In genomic region chr6:89035252-89036106, GRCh38 we compare ENCODE assay signal across 9 cellular contexts. TPM values are rescaled to one million over a fixed set of nuclear protein-coding genes. Genes with fewer than 3 reads are reported as not detected.
DNase-seq lines count a peak whose midpoint lies in the region; ATAC-seq, FAIRE-seq and TF ChIP-seq lines count a peak whose summit lies in the region.
"Had no signal": no experiment of that assay in that cellular context is flagged by ENCODE, and none has a peak within 500 bp of the region (broad histone marks: within the 10 kb centered on the region; RNA-seq: fewer than 3 reads in every experiment).

No MANE protein-coding gene starts in this region.

- WGBS in hepatocyte (ENCODE audit: low lambda C conversion rate, missing lambda C conversion rate), result 33% methylated on average over 14 of the region's 14 CpGs
- 24 to 39% (median 29%) methylated on average over 14 of the region's 14 CpGs for WGBS in small intestine, 3 donors

- peaks cover 2% of the 10 kb centered on the region for H3K4me1 Mint-ChIP-seq in activated CD8-positive, alpha-beta memory T cell treated with anti-CD3 and anti-CD28 coated beads, Interleukin-2, amount 10 ng/mL, durations not matched to agents 7 days and 5 days
- H3K4me1 Mint-ChIP-seq in activated naive CD8-positive, alpha-beta T cell treated with anti-CD3 and anti-CD28 coated beads for 36 hours, result no peaks in the 10 kb centered on the region

- no peaks in the 10 kb centered on the region for H4K20me1 ChIP-seq in hepatocyte (ENCODE audit: insufficient read depth, poor library complexity, severe bottlenecking)

- no peak for ATAC-seq in HG03378 (IDR thresholded peaks at IDR 0.05; ENCODE audit: unreplicated experiment)
- ATAC-seq in activated CD8-positive, alpha-beta memory T cell treated with anti-CD3 and anti-CD28 coated beads, Interleukin-2, amount 10 ng/mL, durations not matched to agents 7 days and 5 days, result no peak
- ATAC-seq in HG02938 (IDR thresholded peaks at IDR 0.05; ENCODE audit: unreplicated experiment), result no peak

- H3K27me3 ChIP-seq in hepatocyte (no peaks in the 10 kb centered on the region), small intestine (ENCODE audit: control insufficient read depth in 2 of 2, insufficient read depth in 2 of 2, low read length in 2 of 2) (no peaks in the 10 kb centered on the region)

- CTCF ChIA-PET in activated CD8-positive, alpha-beta memory T cell treated with anti-CD3 and anti-CD28 coated beads, Interleukin-2, amount 10 ng/mL, durations not matched to agents 7 days and 5 days (lab: Charles Lee), result no interaction called here

- no peaks in the 10 kb centered on the region for H3K9me2 ChIP-seq in hepatocyte (replicated peaks; ENCODE audit: insufficient read depth)

- FAIRE-seq in small intestine (lab: Jason Lieb, UNC), result peak; percentile 67

- H3K27me3 Mint-ChIP-seq in activated CD8-positive, alpha-beta memory T cell treated with anti-CD3 and anti-CD28 coated beads, Interleukin-2, amount 10 ng/mL, durations not matched to agents 7 days and 5 days, result no peaks in the 10 kb centered on the region
- H3K27me3 Mint-ChIP-seq in activated naive CD8-positive, alpha-beta T cell treated with anti-CD3 and anti-CD28 coated beads for 36 hours, result no peaks in the 10 kb centered on the region

- no peak overlapping the region for H3K4me3 Mint-ChIP-seq in activated CD8-positive, alpha-beta memory T cell treated with anti-CD3 and anti-CD28 coated beads, Interleukin-2, amount 10 ng/mL, durations not matched to agents 7 days and 5 days
- no peak overlapping the region for H3K4me3 Mint-ChIP-seq in activated naive CD8-positive, alpha-beta T cell treated with anti-CD3 and anti-CD28 coated beads for 36 hours

- H3K79me2 ChIP-seq in hepatocyte, result no peaks in the 10 kb centered on the region

- no peak overlapping the region for H2AFZ ChIP-seq in hepatocyte

- H3K4me1 ChIP-seq in hepatocyte (ENCODE audit: insufficient read depth), result peaks cover 19% of the 10 kb centered on the region
- peaks cover 7 to 9% of the 10 kb centered on the region in 2 donors for H3K4me1 ChIP-seq in small intestine (ENCODE audit: control insufficient read depth in 2 of 2, insufficient read depth in 1 of 2, low read depth in 1 of 2, low read length in 1 of 2)

- H3K36me3 Mint-ChIP-seq in activated CD8-positive, alpha-beta memory T cell treated with anti-CD3 and anti-CD28 coated beads, Interleukin-2, amount 10 ng/mL, durations not matched to agents 7 days and 5 days, result peaks cover 6% of the 10 kb centered on the region
- H3K36me3 Mint-ChIP-seq in activated naive CD8-positive, alpha-beta T cell treated with anti-CD3 and anti-CD28 coated beads for 36 hours, result peaks cover 11% of the 10 kb centered on the region

- DNase-seq in HT-29 (ENCODE audit: low spot score) (peak; percentile 73), hepatocyte (ENCODE audit: low spot score) (peak; percentile 90), small intestine (peak; percentile 97)
- no peak for DNase-seq in activated CD8-positive, alpha-beta memory T cell treated with anti-CD3 and anti-CD28 coated beads, Interleukin-2, amount 10 ng/mL, durations not matched to agents 7 days and 5 days
- no peak for DNase-seq in activated naive CD8-positive, alpha-beta T cell treated with anti-CD3 and anti-CD28 coated beads for 36 hours

- H3K4me2 ChIP-seq in hepatocyte, result peak overlapping the region; percentile 65
- H3K4me2 ChIP-seq: KMS-11 had no signal

- TF ChIP-seq CTCF in WI38 (IDR thresholded peaks at IDR 0.05; ENCODE audit: low read depth, low read length) (no peak), hepatocyte (IDR thresholded peaks at IDR 0.05; ENCODE audit: poor library complexity) (no peak)

- peak overlapping the region; percentile 96 for H3K27ac ChIP-seq in hepatocyte
- peak overlapping the region; percentile 92 to 93 for H3K27ac ChIP-seq in small intestine (ENCODE audit: low read depth in 1 of 2, low read length in 1 of 2)
- H3K27ac ChIP-seq: KMS-11 had no signal

- H3K36me3 ChIP-seq in hepatocyte (replicated peaks; ENCODE audit: insufficient read depth, low read depth) (no peaks in the 10 kb centered on the region), small intestine (ENCODE audit: control insufficient read depth in 2 of 2, insufficient read depth in 2 of 2, low read length in 2 of 2) (no peaks in the 10 kb centered on the region)

- peaks cover 13% of the 10 kb centered on the region for H3K9me3 Mint-ChIP-seq in activated CD8-positive, alpha-beta memory T cell treated with anti-CD3 and anti-CD28 coated beads, Interleukin-2, amount 10 ng/mL, durations not matched to agents 7 days and 5 days (ENCODE audit: low read depth)
- H3K9me3 Mint-ChIP-seq in activated naive CD8-positive, alpha-beta T cell treated with anti-CD3 and anti-CD28 coated beads for 36 hours, result peaks cover 24% of the 10 kb centered on the region

- H3K9me3 ChIP-seq in hepatocyte (ENCODE audit: low read depth) (no peaks in the 10 kb centered on the region), small intestine (ENCODE audit: control insufficient read depth, low read depth) (no peaks in the 10 kb centered on the region)

- no peak overlapping the region for H3K27ac Mint-ChIP-seq in activated CD8-positive, alpha-beta memory T cell treated with anti-CD3 and anti-CD28 coated beads, Interleukin-2, amount 10 ng/mL, durations not matched to agents 7 days and 5 days
- no peak overlapping the region for H3K27ac Mint-ChIP-seq in activated naive CD8-positive, alpha-beta T cell treated with anti-CD3 and anti-CD28 coated beads for 36 hours

- H3K4me3 ChIP-seq in WI38 (ENCODE audit: low read depth, low read length), result peak overlapping the region; percentile 44
- H3K4me3 ChIP-seq in hepatocyte, result no peak overlapping the region
- H3K4me3 ChIP-seq in small intestine (ENCODE audit: low read depth in 1 of 2, low read length in 2 of 2), result no peak overlapping the region

RNA-seq across cellular contexts. Expression of gene PNRC1, which starts 45.1 kb away (rescaled TPM):
- 17.8 and 19.4 TPM in 2 replicates for total RNA-seq in HT-29 (2014; rRNA removed; shearing (Covaris generic))
- 159 and 181 TPM in 2 replicates for total RNA-seq in hepatocyte
- polyA plus RNA-seq in hepatocyte, result 226 and 234 TPM in 2 replicates
- 10 to 100 TPM; 30.2 to 37.2 (median 32.4) TPM for polyA plus RNA-seq in small intestine
- 10 to 100 TPM; 66.9 to 71.8 TPM for total RNA-seq in activated CD8-positive, alpha-beta memory T cell treated with anti-CD3 and anti-CD28 coated beads, Interleukin-2, amount 10 ng/mL, durations not matched to agents 7 days and 5 days
- 10 to 100 TPM; 81.3 to 84.5 TPM for total RNA-seq in activated naive CD8-positive, alpha-beta T cell treated with anti-CD3 and anti-CD28 coated beads for 36 hours

Comparison
In these comparisons a context has a peak if more than half of its experiments do, and no peak if none do; other contexts are left out.
1. DNase-seq: peak in HT-29 (single experiment), hepatocyte (single experiment) and small intestine (single experiment); none in activated CD8-positive, alpha-beta memory T cell treated with anti-CD3 and anti-CD28 coated beads, Interleukin-2, amount 10 ng/mL, durations not matched to agents 7 days and 5 days (single experiment) and activated naive CD8-positive, alpha-beta T cell treated with anti-CD3 and anti-CD28 coated beads for 36 hours (single experiment).